ENCODE assay signal across 1 cellular context in the genomic region with DNA sequence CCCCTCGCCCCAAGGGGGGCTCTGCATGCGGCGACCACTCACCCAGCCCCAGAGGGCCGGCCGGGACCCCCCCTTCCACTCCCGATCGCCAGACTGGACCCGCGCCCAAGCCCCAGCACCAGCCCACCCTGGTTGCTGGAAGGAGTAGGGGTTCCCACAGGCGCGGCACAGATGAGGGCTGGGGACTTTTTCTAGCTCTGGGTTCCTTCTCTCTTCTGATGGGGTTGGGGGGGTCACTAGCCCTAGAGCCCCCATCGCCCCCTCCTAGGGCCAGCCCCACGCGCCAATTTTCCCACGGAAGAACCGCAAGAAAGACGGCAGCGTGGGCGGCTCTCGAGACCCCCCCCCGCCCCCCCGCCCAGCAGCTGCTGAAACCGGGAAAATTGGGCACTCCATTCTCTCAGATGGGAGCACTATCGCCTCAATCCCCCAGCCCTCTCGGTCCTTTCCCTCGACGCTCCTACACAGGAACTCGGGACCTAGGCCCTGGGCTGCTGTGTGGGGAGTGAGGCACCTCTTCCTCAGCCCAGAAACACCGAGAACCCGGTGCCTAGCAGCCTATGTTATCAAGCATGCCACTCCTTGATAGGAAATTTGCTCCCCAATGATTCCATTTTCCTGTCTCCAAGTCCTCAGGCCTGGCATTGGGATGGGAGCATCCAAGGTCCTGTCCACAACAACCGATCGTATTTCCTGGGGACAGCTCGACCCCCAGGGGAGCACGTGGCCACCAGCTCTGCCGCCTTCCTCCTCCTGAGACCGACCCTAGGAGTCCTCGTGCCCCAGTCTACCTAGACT.
TF ChIP-seq lines count a peak whose summit lies in the region.

No MANE protein-coding gene starts in this region.

TF ChIP-seq in endothelial cell of umbilical vein, 7 proteins besides CTCF, POLR2A, EP300 and RAD21:
- TF ChIP-seq, protein P1, sequence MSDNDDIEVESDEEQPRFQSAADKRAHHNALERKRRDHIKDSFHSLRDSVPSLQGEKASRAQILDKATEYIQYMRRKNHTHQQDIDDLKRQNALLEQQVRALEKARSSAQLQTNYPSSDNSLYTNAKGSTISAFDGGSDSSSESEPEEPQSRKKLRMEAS (IDR thresholded peaks at IDR 0.05; ENCODE audit: insufficient read depth, insufficient read length): no peak
- TF ChIP-seq EZH2 (IDR thresholded peaks at IDR 0.05; ENCODE audit: borderline replicate concordance, low read depth, low read length, severe bottlenecking): no peak
- TF ChIP-seq GATA2 (IDR thresholded peaks at IDR 0.05; ENCODE audit: insufficient read depth, insufficient read length, low read depth, low read length): no peak
- no peak for TF ChIP-seq POLR2AphosphoS5 (IDR thresholded peaks at IDR 0.05; ENCODE audit: insufficient read depth, low read depth, low read length)
- no peak for TF ChIP-seq MYC (IDR thresholded peaks at IDR 0.05; ENCODE audit: low read depth, low read length)
- TF ChIP-seq JUN (IDR thresholded peaks at IDR 0.05; ENCODE audit: borderline replicate concordance, insufficient read depth, insufficient read length, low read depth): no peak
- no peak for TF ChIP-seq FOS (IDR thresholded peaks at IDR 0.05; ENCODE audit: borderline replicate concordance, insufficient read depth, low read length)
